In genomic region chr16:66924527-66925321, GRCh38 we compare ENCODE assay signal across 9 cellular contexts. TPM values are rescaled to one million over a fixed set of nuclear protein-coding genes. Genes with fewer than 3 reads are reported as not detected.
DNase-seq lines count a peak whose midpoint lies in the region; ATAC-seq and TF ChIP-seq lines count a peak whose summit lies in the region.
"Had no signal": no experiment of that assay in that cellular context is flagged by ENCODE, and none has a peak within 500 bp of the region (broad histone marks: within the 10 kb centered on the region; RNA-seq: fewer than 3 reads in every experiment).

No MANE protein-coding gene starts in this region.

- peak overlapping the region; percentile 41 for H3K4me3 ChIP-seq in Caco-2 (ENCODE audit: low read depth, low read length)

- DNase-seq in Caco-2, result peak in 1 of 2 experiments; percentile 76
- peak; percentile 18 for DNase-seq in activated T-helper 1 cell treated with Interleukin-2 at 50 U/mL for 16 hours (ENCODE audit: low read depth)
- no peak for DNase-seq in foreskin keratinocyte
- peak; percentile 47 for DNase-seq in progenitor cell of endocrine pancreas (ENCODE audit: low spot score, unreplicated experiment)
- no peak for DNase-seq in T1000 (lab: John Stamatoyannopoulos, UW)
- no peak for DNase-seq in HCEC 1CT

- BruUV-seq in Caco-2 (replicated peaks; lab: Mats Ljungman, UMichigan), result no TSS peak

- CTCF ChIA-PET in Caco-2 (lab: Charles Lee), result no interaction called here

- no peaks in the 10 kb centered on the region for H3K36me3 ChIP-seq in Caco-2 (ENCODE audit: control insufficient read depth, insufficient read depth, low read length)

- no peak overlapping the region for H3K27ac ChIP-seq in foreskin keratinocyte

- ATAC-seq in HG03442 (IDR thresholded peaks at IDR 0.05; ENCODE audit: unreplicated experiment), result peak; percentile 34
- ATAC-seq in foreskin keratinocyte, result peak; percentile 39
- no peak for ATAC-seq in GM21528 (IDR thresholded peaks at IDR 0.05; ENCODE audit: low FRiP score, unreplicated experiment)

- H3K4me1 Mint-ChIP-seq in Caco-2 (ENCODE audit: low read depth, unreplicated experiment) (no peaks in the 10 kb centered on the region), progenitor cell of endocrine pancreas (ENCODE audit: low read depth) (no peaks in the 10 kb centered on the region)

- H3K9me3 ChIP-seq in Caco-2, result no peaks in the 10 kb centered on the region

- H3K4me1 ChIP-seq in Caco-2 (peaks cover 7% of the 10 kb centered on the region; the same call in 1 of the 2 replicates), foreskin keratinocyte (peaks cover 7% of the 10 kb centered on the region)

- H3K9me3 Mint-ChIP-seq in Caco-2 (ENCODE audit: unreplicated experiment) (no peaks in the 10 kb centered on the region), progenitor cell of endocrine pancreas (ENCODE audit: low read depth) (no peaks in the 10 kb centered on the region)

- H3K36me3 Mint-ChIP-seq in Caco-2 (ENCODE audit: insufficient read depth, unreplicated experiment), result no peaks in the 10 kb centered on the region
- no peaks in the 10 kb centered on the region for H3K36me3 Mint-ChIP-seq in progenitor cell of endocrine pancreas (ENCODE audit: insufficient read depth)

- POLR2A ChIA-PET in Caco-2 (lab: Charles Lee), result no interaction called here

- TF ChIP-seq CTCF in Caco-2 (IDR thresholded peaks at IDR 0.05; ENCODE audit: insufficient read depth in 1 of 2, low read depth in 1 of 2, low read length in 1 of 2, severe bottlenecking in 1 of 2, unreplicated experiment in 1 of 2), result peak; percentile 38 to 48
- TF ChIP-seq CTCF in foreskin keratinocyte (conservative IDR thresholded peaks at IDR 0.05), result peak; percentile 59
- peak; percentile 60 for TF ChIP-seq CTCF in progenitor cell of endocrine pancreas (IDR thresholded peaks at IDR 0.05; ENCODE audit: unreplicated experiment)

- no peak overlapping the region for H3K27ac Mint-ChIP-seq in Caco-2 (ENCODE audit: unreplicated experiment)
- H3K27ac Mint-ChIP-seq in progenitor cell of endocrine pancreas, result no peak overlapping the region

- H3K27me3 Mint-ChIP-seq in Caco-2 (ENCODE audit: insufficient read depth, unreplicated experiment) (peaks cover 5% of the 10 kb centered on the region), progenitor cell of endocrine pancreas (peaks cover 63% of the 10 kb centered on the region)

- intact Hi-C loops in Caco-2 (cut with micrococcal nuclease; ENCODE audit: unreplicated experiment), result loop anchor here (1.0 kb wide), 1 partner anchor 29 kb away; no protein-coding TSS in a partner anchor

- no peaks in the 10 kb centered on the region for H3K27me3 ChIP-seq in Caco-2 (replicated peaks; ENCODE audit: control insufficient read depth, insufficient read depth, low read length)
- H3K27me3 ChIP-seq in foreskin keratinocyte, result peaks cover 60% of the 10 kb centered on the region

- peak overlapping the region; percentile 73 for H3K4me3 Mint-ChIP-seq in Caco-2 (ENCODE audit: unreplicated experiment)
- H3K4me3 Mint-ChIP-seq in progenitor cell of endocrine pancreas (ENCODE audit: low read depth), result no peak overlapping the region

RNA-seq across cellular contexts. Expression of gene RRAD, which starts 0.6 kb away (rescaled TPM):
- total RNA-seq in Caco-2 (2022) (0.53 and 1.1 TPM in 2 replicates), foreskin keratinocyte (1.5 and 2.2 TPM in 2 replicates), progenitor cell of endocrine pancreas (0.27 and 0.36 TPM in 2 replicates)
- 1.7 and 3.1 TPM in 2 replicates for polyA plus RNA-seq in foreskin keratinocyte

RNA-seq across cellular contexts. Expression of gene CDH16, which starts 6.0 kb away (rescaled TPM):
- total RNA-seq in Caco-2 (2022) (0.48 and 0.81 TPM in 2 replicates), foreskin keratinocyte (0.07 TPM in 1 of 2 replicates, not detected in the other), progenitor cell of endocrine pancreas (not detected in 2 replicates)
- polyA plus RNA-seq in foreskin keratinocyte, result 0.02 TPM in 1 of 2 replicates, not detected in the other
- total RNA-seq: LHCN-M2 had no signal

RNA-seq across cellular contexts. Expression of gene CIAO2B, which starts 9.5 kb away (rescaled TPM):
- total RNA-seq in Caco-2 (2022), result 117 and 119 TPM in 2 replicates
- total RNA-seq in foreskin keratinocyte, result 118 and 134 TPM in 2 replicates
- polyA plus RNA-seq in foreskin keratinocyte, result 176 and 179 TPM in 2 replicates
- total RNA-seq in progenitor cell of endocrine pancreas, result 58.1 and 59.9 TPM in 2 replicates

RNA-seq across cellular contexts. Expression of gene CES2, which starts 10.6 kb away (rescaled TPM):
- 45.5 and 48.4 TPM in 2 replicates for total RNA-seq in Caco-2 (2022)
- total RNA-seq in foreskin keratinocyte, result 33.5 and 34.0 TPM in 2 replicates
- polyA plus RNA-seq in foreskin keratinocyte, result 16.9 and 19.0 TPM in 2 replicates
- total RNA-seq in progenitor cell of endocrine pancreas, result 39.2 and 43.9 TPM in 2 replicates

RNA-seq across cellular contexts. Expression of gene CES3, which starts 36.3 kb away (rescaled TPM):
- total RNA-seq in Caco-2 (2022), result 0.79 and 0.95 TPM in 2 replicates
- total RNA-seq in foreskin keratinocyte, result 0.88 and 1.1 TPM in 2 replicates
- polyA plus RNA-seq in foreskin keratinocyte, result 0.43 and 0.55 TPM in 2 replicates
- 2.7 and 4.8 TPM in 2 replicates for total RNA-seq in progenitor cell of endocrine pancreas

Comparison
In these comparisons a context has a peak if more than half of its experiments do, and no peak if none do; other contexts are left out.
1. DNase-seq: peak in activated T-helper 1 cell treated with Interleukin-2 at 50 U/mL for 16 hours (single experiment) and progenitor cell of endocrine pancreas (single experiment); none in foreskin keratinocyte (0 of 2), T1000 (single experiment) and HCEC 1CT (single experiment).
2. Peak in every context shown above with its lines, with median percentiles within 50 percentile points of each other: CTCF ChIP-seq.